In the genomic region with DNA sequence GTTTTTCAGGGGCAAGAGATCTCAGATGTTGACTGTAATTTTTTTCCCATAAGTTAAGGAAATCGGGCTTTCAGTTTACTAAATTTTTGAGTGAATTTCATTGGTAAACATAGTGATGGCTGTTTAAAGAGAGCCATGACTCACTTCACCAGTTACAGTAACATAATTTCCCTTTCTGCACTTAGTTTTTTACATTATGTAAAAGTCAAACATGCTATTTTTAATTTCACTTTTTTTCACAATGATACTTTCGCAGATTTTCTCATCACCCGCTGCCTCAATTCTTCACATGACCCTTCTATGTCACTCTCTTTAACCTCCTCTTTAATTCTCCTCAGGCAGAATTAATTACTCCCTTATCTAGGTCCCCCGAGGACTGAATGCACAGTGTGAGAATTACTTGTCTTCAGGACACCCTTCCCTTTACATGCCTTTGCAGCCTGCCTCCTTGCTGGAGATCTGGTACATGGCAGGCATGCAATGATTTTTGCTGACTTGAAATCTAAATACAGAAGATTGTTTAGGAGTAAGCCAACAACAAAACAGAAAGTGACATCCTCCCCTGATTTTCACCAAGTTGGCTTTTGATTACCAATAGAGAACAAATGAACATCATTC, we compare ENCODE assay signal across 17 cellular contexts.
DNase-seq lines count a peak whose midpoint lies in the region; ATAC-seq and TF ChIP-seq lines count a peak whose summit lies in the region.
"Had no signal": no experiment of that assay in that cellular context is flagged by ENCODE, and none has a peak within 500 bp of the region (broad histone marks: within the 10 kb centered on the region; RNA-seq: fewer than 3 reads in every experiment).

No MANE protein-coding gene starts in this region.

- H3K27me3 Mint-ChIP-seq in Caco-2 (ENCODE audit: insufficient read depth, unreplicated experiment) (no peaks in the 10 kb centered on the region), chondrocyte (ENCODE audit: low read depth) (no peaks in the 10 kb centered on the region), nephron progenitor cell (ENCODE audit: low read depth, poor library complexity) (no peaks in the 10 kb centered on the region)
- H3K27me3 Mint-ChIP-seq in CD4-positive, alpha-beta memory T cell = peaks cover 9 to 12% of the 10 kb centered on the region in 2 donors

- H3K9me3 Mint-ChIP-seq in Caco-2 (ENCODE audit: unreplicated experiment) (no peaks in the 10 kb centered on the region), chondrocyte (ENCODE audit: low read depth) (peaks cover 4% of the 10 kb centered on the region), nephron progenitor cell (peaks cover 4% of the 10 kb centered on the region)
- no peaks in the 10 kb centered on the region for H3K9me3 Mint-ChIP-seq in CD4-positive, alpha-beta memory T cell
- H3K9me3 Mint-ChIP-seq: dendritic cell treated with granulocyte-macrophage colony-stimulating factor and Interleukin-4, amounts not matched to agents 40 ng/mL and 50 ng/mL, for 4 days had no signal

- no TSS peak for BruUV-seq in Caco-2 (replicated peaks; lab: Mats Ljungman, UMichigan)

- H3K4me3 ChIP-seq in Caco-2 (ENCODE audit: low read depth, low read length) (no peak overlapping the region), gastrocnemius medialis (no peak overlapping the region)
- H3K4me3 ChIP-seq in CD4-positive, alpha-beta memory T cell (ENCODE audit: low read length in 2 of 2) = no peak overlapping the region
- H3K4me3 ChIP-seq: thoracic aorta had no signal

- H3K36me3 Mint-ChIP-seq in Caco-2 (ENCODE audit: insufficient read depth, unreplicated experiment) (no peaks in the 10 kb centered on the region), chondrocyte (ENCODE audit: low read depth) (no peaks in the 10 kb centered on the region), nephron progenitor cell (ENCODE audit: low read depth) (peaks cover 3% of the 10 kb centered on the region)
- no peaks in the 10 kb centered on the region for H3K36me3 Mint-ChIP-seq in CD4-positive, alpha-beta memory T cell
- H3K36me3 Mint-ChIP-seq: activated CD8-positive, alpha-beta memory T cell treated with anti-CD3 and anti-CD28 coated beads, Interleukin-2, amount 10 ng/mL, durations not matched to agents 7 days and 5 days had no signal

- H3K4me1 ChIP-seq in Caco-2 = peaks cover 26% of the 10 kb centered on the region
- H3K4me1 ChIP-seq in CD4-positive, alpha-beta memory T cell (ENCODE audit: insufficient read depth, low read length) = no peaks in the 10 kb centered on the region
- peaks cover 3 to 7% of the 10 kb centered on the region in 2 donors for H3K4me1 ChIP-seq in gastrocnemius medialis

- intact Hi-C loops in Caco-2 (cut with micrococcal nuclease; ENCODE audit: unreplicated experiment) = no loop called here
- intact Hi-C loops in CD4-positive, alpha-beta memory T cell (cut with micrococcal nuclease) = no loop called here
- intact Hi-C loops in gastrocnemius medialis (cut with DNase I; ENCODE audit: low total_unique reads) = no loop called here

- H3K27me3 ChIP-seq in Caco-2 (replicated peaks; ENCODE audit: control insufficient read depth, insufficient read depth, low read length) = no peaks in the 10 kb centered on the region
- H3K27me3 ChIP-seq in CD4-positive, alpha-beta memory T cell (ENCODE audit: insufficient read depth, low read length) = no peaks in the 10 kb centered on the region
- H3K27me3 ChIP-seq in gastrocnemius medialis = no peaks in the 10 kb centered on the region

- no peak for DNase-seq in Caco-2
- peak; percentile 79 for DNase-seq in NCI-H460 (ENCODE audit: extremely low read depth, low read depth)
- no peak for DNase-seq in chondrocyte (ENCODE audit: low spot score)
- no peak for DNase-seq in nephron progenitor cell
- no peak for DNase-seq in CD4-positive, alpha-beta memory T cell
- no peak for DNase-seq in HuH-7 (ENCODE audit: low spot score)
- no peak for DNase-seq in gastrocnemius medialis
- DNase-seq: activated CD8-positive, alpha-beta memory T cell treated with anti-CD3 and anti-CD28 coated beads, Interleukin-2, amount 10 ng/mL, durations not matched to agents 7 days and 5 days; activated naive CD4-positive, alpha-beta T cell treated with anti-CD3 and anti-CD28 coated beads, Interleukin-2, amount 50 U/mL, for 16 hours; kidney glomerular epithelial cell; MV-4-11; NCI-H446; stimulated activated CD4-positive, alpha-beta T cell treated with anti-CD3 and anti-CD28 coated beads, Interleukin-12 subunit alpha, Interleukin-12 subunit beta, amount 100 ng/mL, for 4 hours had no signal

- POLR2A ChIA-PET in Caco-2 (lab: Charles Lee) = no interaction called here
- POLR2A ChIA-PET in CD4-positive, alpha-beta memory T cell (lab: Charles Lee; ENCODE audit: partially characterized antibody) = no interaction called here

- no peak overlapping the region for H3K27ac ChIP-seq in CD4-positive, alpha-beta memory T cell (ENCODE audit: low read depth, low read length)
- H3K27ac ChIP-seq in gastrocnemius medialis = no peak overlapping the region
- H3K27ac ChIP-seq: RWPE1 had no signal

- H3K4me3 Mint-ChIP-seq in Caco-2 (ENCODE audit: unreplicated experiment) = no peak overlapping the region
- H3K4me3 Mint-ChIP-seq in chondrocyte (ENCODE audit: unreplicated experiment) = no peak overlapping the region
- H3K4me3 Mint-ChIP-seq in nephron progenitor cell = peak overlapping the region; percentile 12
- H3K4me3 Mint-ChIP-seq in CD4-positive, alpha-beta memory T cell = no peak overlapping the region
- H3K4me3 Mint-ChIP-seq: activated CD8-positive, alpha-beta memory T cell treated with anti-CD3 and anti-CD28 coated beads, Interleukin-2, amount 10 ng/mL, durations not matched to agents 7 days and 5 days; dendritic cell treated with granulocyte-macrophage colony-stimulating factor and Interleukin-4, amounts not matched to agents 40 ng/mL and 50 ng/mL, for 4 days had no signal

- CTCF ChIA-PET in Caco-2 (lab: Charles Lee) = no interaction called here
- CTCF ChIA-PET in CD4-positive, alpha-beta memory T cell (lab: Charles Lee; ENCODE audit: partially characterized antibody) = no interaction called here

- H3K36me3 ChIP-seq in Caco-2 (ENCODE audit: control insufficient read depth, insufficient read depth, low read length) = no peaks in the 10 kb centered on the region
- no peaks in the 10 kb centered on the region for H3K36me3 ChIP-seq in CD4-positive, alpha-beta memory T cell (ENCODE audit: insufficient read depth, low read length)
- no peaks in the 10 kb centered on the region for H3K36me3 ChIP-seq in gastrocnemius medialis
- H3K36me3 ChIP-seq: thoracic aorta had no signal

- TF ChIP-seq CTCF in Caco-2 (IDR thresholded peaks at IDR 0.05; ENCODE audit: insufficient read depth in 1 of 2, low read depth in 1 of 2, low read length in 1 of 2, severe bottlenecking in 1 of 2, unreplicated experiment in 1 of 2) (no peak), chondrocyte (IDR thresholded peaks at IDR 0.05) (peak; percentile 64), nephron progenitor cell (IDR thresholded peaks at IDR 0.05) (no peak), gastrocnemius medialis (IDR thresholded peaks at IDR 0.05 in 4 of 5, conservative IDR thresholded peaks at IDR 0.05 in 1 of 5) (no peak)

- peaks cover 18% of the 10 kb centered on the region for H3K4me1 Mint-ChIP-seq in Caco-2 (ENCODE audit: low read depth, unreplicated experiment)
- peaks cover 55% of the 10 kb centered on the region for H3K4me1 Mint-ChIP-seq in chondrocyte (ENCODE audit: low read depth)
- peaks cover 66% of the 10 kb centered on the region for H3K4me1 Mint-ChIP-seq in nephron progenitor cell
- peaks cover 0 to 2% (median 0%) of the 10 kb centered on the region in 4 donors for H3K4me1 Mint-ChIP-seq in CD4-positive, alpha-beta memory T cell
- H3K4me1 Mint-ChIP-seq: activated CD8-positive, alpha-beta memory T cell treated with anti-CD3 and anti-CD28 coated beads, Interleukin-2, amount 10 ng/mL, durations not matched to agents 7 days and 5 days had no signal

- TF ChIP-seq POLR2A in gastrocnemius medialis (IDR thresholded peaks at IDR 0.05) = no peak

- H3K9me3 ChIP-seq in Caco-2 = no peaks in the 10 kb centered on the region
- H3K9me3 ChIP-seq in CD4-positive, alpha-beta memory T cell (ENCODE audit: control insufficient read depth in 1 of 2, low read length in 2 of 2) = no peaks in the 10 kb centered on the region
- no peaks in the 10 kb centered on the region for H3K9me3 ChIP-seq in gastrocnemius medialis
- H3K9me3 ChIP-seq: thoracic aorta had no signal

- peak overlapping the region; percentile 72 for H3K27ac Mint-ChIP-seq in Caco-2 (ENCODE audit: unreplicated experiment)
- peak overlapping the region; percentile 68 for H3K27ac Mint-ChIP-seq in chondrocyte (ENCODE audit: unreplicated experiment)
- H3K27ac Mint-ChIP-seq in nephron progenitor cell = peak overlapping the region; percentile 86
- H3K27ac Mint-ChIP-seq in CD4-positive, alpha-beta memory T cell = no peak overlapping the region
- H3K27ac Mint-ChIP-seq: activated CD8-positive, alpha-beta memory T cell treated with anti-CD3 and anti-CD28 coated beads, Interleukin-2, amount 10 ng/mL, durations not matched to agents 7 days and 5 days; dendritic cell treated with granulocyte-macrophage colony-stimulating factor and Interleukin-4, amounts not matched to agents 40 ng/mL and 50 ng/mL, for 4 days had no signal

- ATAC-seq in GM18519 (IDR thresholded peaks at IDR 0.05; ENCODE audit: low FRiP score, unreplicated experiment) (no peak), gastrocnemius medialis (no peak)
- ATAC-seq: activated CD8-positive, alpha-beta memory T cell treated with anti-CD3 and anti-CD28 coated beads, Interleukin-2, amount 10 ng/mL, durations not matched to agents 7 days and 5 days had no signal

- in situ Hi-C loops in gastrocnemius medialis (cut with MboI; ENCODE audit: low sequenced_read_pairs in 4 of 4) = no loop called here

Comparison
In these comparisons a context has a peak if more than half of its experiments do, and no peak if none do; other contexts are left out.
1. H3K27ac Mint-ChIP-seq: peak in Caco-2 (single experiment), chondrocyte (single experiment) and nephron progenitor cell (single experiment); none in CD4-positive, alpha-beta memory T cell (0 of 7).